ENCODE assay signal across 28 cellular contexts in genomic region chr14:68766299-68767247, GRCh38. TPM values are rescaled to one million over a fixed set of nuclear protein-coding genes. Genes with fewer than 3 reads are reported as not detected.
A peak's percentile ranks its signal among the peaks of the same experiment; 100 is the strongest.
DNase-seq lines count a peak whose midpoint lies in the region; ATAC-seq, FAIRE-seq and TF ChIP-seq lines count a peak whose summit lies in the region.
"Had no signal": no experiment of that assay in that cellular context is flagged by ENCODE, and none has a peak within 500 bp of the region (broad histone marks: within the 10 kb centered on the region; RNA-seq: fewer than 3 reads in every experiment).

No MANE protein-coding gene starts in this region.

- ATAC-seq in stimulated activated effector memory CD8-positive, alpha-beta T cell treated with anti-CD3 and anti-CD28 coated beads, Interleukin-12 subunit alpha, Interleukin-12 subunit beta, amount 100 ng/mL, for 72 hours = peak; percentile 87
- ATAC-seq: gastrocnemius medialis; naive thymus-derived CD4-positive, alpha-beta T cell; sciatic nerve; T-cell had no signal

- no peaks in the 10 kb centered on the region for H3K27me3 Mint-ChIP-seq in activated CD4-positive, alpha-beta memory T cell treated with anti-CD3 and anti-CD28 coated beads for 36 hours
- no peaks in the 10 kb centered on the region for H3K27me3 Mint-ChIP-seq in activated CD4-positive, alpha-beta memory T cell treated with anti-CD3 and anti-CD28 coated beads, Interleukin-2, amount 10 ng/mL, durations not matched to agents 7 days and 5 days
- peaks cover 5% of the 10 kb centered on the region for H3K27me3 Mint-ChIP-seq in glutamatergic neuron (ENCODE audit: unreplicated experiment)
- H3K27me3 Mint-ChIP-seq: activated naive CD8-positive, alpha-beta T cell; B cell; naive thymus-derived CD4-positive, alpha-beta T cell; T-cell; type B pancreatic cell had no signal

- peak; percentile 52 for DNase-seq in activated CD4-positive, alpha-beta memory T cell treated with anti-CD3 and anti-CD28 coated beads for 36 hours
- DNase-seq in activated CD4-positive, alpha-beta memory T cell treated with anti-CD3 and anti-CD28 coated beads, Interleukin-2, amount 10 ng/mL, durations not matched to agents 7 days and 5 days = no peak
- DNase-seq in HTR-8/SVneo (ENCODE audit: insufficient read length, low spot score) = no peak
- peak; percentile 1 for DNase-seq in glutamatergic neuron
- DNase-seq in stimulated activated effector memory CD8-positive, alpha-beta T cell treated with anti-CD3 and anti-CD28 coated beads, Interleukin-12 subunit alpha, Interleukin-12 subunit beta, amount 100 ng/mL, for 72 hours (ENCODE audit: low spot score in 2 of 2) = no peak
- DNase-seq in DMS153 (lab: John Stamatoyannopoulos, UW) = no peak
- no peak for DNase-seq in DMS79 treated with DMSO at 0.1 percent for 48 hours (lab: John Stamatoyannopoulos, UW)
- DNase-seq in NOMO-1 (lab: John Stamatoyannopoulos, UW; ENCODE audit: unreplicated experiment in 2 of 2) = no peak
- DNase-seq: activated CD4-positive, alpha-beta T cell treated with anti-CD3 and anti-CD28 coated beads, Interleukin-2, amount 50 U/mL, for 48 hours; caudate nucleus; HCEC 1CT; hypothalamus; Kasumi-1; left ventricle myocardium inferior; naive thymus-derived CD4-positive, alpha-beta T cell; NCI-H1694; NCI-H524; Peyer's patch; T-cell had no signal

- no peaks in the 10 kb centered on the region for H3K36me3 Mint-ChIP-seq in activated CD4-positive, alpha-beta memory T cell treated with anti-CD3 and anti-CD28 coated beads for 36 hours
- no peaks in the 10 kb centered on the region for H3K36me3 Mint-ChIP-seq in activated CD4-positive, alpha-beta memory T cell treated with anti-CD3 and anti-CD28 coated beads, Interleukin-2, amount 10 ng/mL, durations not matched to agents 7 days and 5 days (ENCODE audit: low read depth)
- no peaks in the 10 kb centered on the region for H3K36me3 Mint-ChIP-seq in glutamatergic neuron (ENCODE audit: unreplicated experiment)
- H3K36me3 Mint-ChIP-seq in stimulated activated effector memory CD8-positive, alpha-beta T cell treated with anti-CD3 and anti-CD28 coated beads, Interleukin-12 subunit alpha, Interleukin-12 subunit beta, amount 100 ng/mL, for 72 hours = no peaks in the 10 kb centered on the region
- H3K36me3 Mint-ChIP-seq: activated naive CD8-positive, alpha-beta T cell; mesothelial cell of epicardium; naive thymus-derived CD4-positive, alpha-beta T cell; T-cell; type B pancreatic cell had no signal

- H3K4me3 Mint-ChIP-seq in activated CD4-positive, alpha-beta memory T cell treated with anti-CD3 and anti-CD28 coated beads for 36 hours = no peak overlapping the region
- no peak overlapping the region for H3K4me3 Mint-ChIP-seq in activated CD4-positive, alpha-beta memory T cell treated with anti-CD3 and anti-CD28 coated beads, Interleukin-2, amount 10 ng/mL, durations not matched to agents 7 days and 5 days
- no peak overlapping the region for H3K4me3 Mint-ChIP-seq in glutamatergic neuron (ENCODE audit: unreplicated experiment)
- H3K4me3 Mint-ChIP-seq in stimulated activated effector memory CD8-positive, alpha-beta T cell treated with anti-CD3 and anti-CD28 coated beads, Interleukin-12 subunit alpha, Interleukin-12 subunit beta, amount 100 ng/mL, for 72 hours = no peak overlapping the region
- H3K4me3 Mint-ChIP-seq: activated naive CD8-positive, alpha-beta T cell; B cell; dendritic cell treated with granulocyte-macrophage colony-stimulating factor and Interleukin-4, amounts not matched to agents 40 ng/mL and 50 ng/mL, for 4 days; mesothelial cell of epicardium; T-cell; type B pancreatic cell had no signal

- TF ChIP-seq CTCF in glutamatergic neuron (IDR thresholded peaks at IDR 0.05; ENCODE audit: partially characterized antibody, unreplicated experiment) = no peak

- CTCF ChIA-PET in activated CD4-positive, alpha-beta memory T cell treated with anti-CD3 and anti-CD28 coated beads for 36 hours (lab: Charles Lee) = interaction anchor here (1.2 kb wide), 1 partner anchor 23 kb away, joined by 4 read pairs; no protein-coding TSS in a partner anchor
- CTCF ChIA-PET in activated CD4-positive, alpha-beta memory T cell treated with anti-CD3 and anti-CD28 coated beads, Interleukin-2, amount 10 ng/mL, durations not matched to agents 7 days and 5 days (lab: Charles Lee) = no interaction called here

- no peak overlapping the region for H3K27ac Mint-ChIP-seq in activated CD4-positive, alpha-beta memory T cell treated with anti-CD3 and anti-CD28 coated beads for 36 hours
- no peak overlapping the region for H3K27ac Mint-ChIP-seq in activated CD4-positive, alpha-beta memory T cell treated with anti-CD3 and anti-CD28 coated beads, Interleukin-2, amount 10 ng/mL, durations not matched to agents 7 days and 5 days
- H3K27ac Mint-ChIP-seq in glutamatergic neuron (ENCODE audit: unreplicated experiment) = peak overlapping the region; percentile 43
- peak overlapping the region; percentile 24 for H3K27ac Mint-ChIP-seq in stimulated activated effector memory CD8-positive, alpha-beta T cell treated with anti-CD3 and anti-CD28 coated beads, Interleukin-12 subunit alpha, Interleukin-12 subunit beta, amount 100 ng/mL, for 72 hours
- H3K27ac Mint-ChIP-seq: activated naive CD8-positive, alpha-beta T cell; B cell; dendritic cell treated with granulocyte-macrophage colony-stimulating factor and Interleukin-4, amounts not matched to agents 40 ng/mL and 50 ng/mL, for 4 days; mesothelial cell of epicardium; T-cell; type B pancreatic cell had no signal

- intact Hi-C loops in activated CD4-positive, alpha-beta memory T cell treated with anti-CD3 and anti-CD28 coated beads for 36 hours (cut with micrococcal nuclease) = loop anchor here (1.0 kb wide), 1 partner anchor 16 kb away; no protein-coding TSS in a partner anchor

- H3K9me3 Mint-ChIP-seq in activated CD4-positive, alpha-beta memory T cell treated with anti-CD3 and anti-CD28 coated beads for 36 hours = no peaks in the 10 kb centered on the region
- no peaks in the 10 kb centered on the region for H3K9me3 Mint-ChIP-seq in activated CD4-positive, alpha-beta memory T cell treated with anti-CD3 and anti-CD28 coated beads, Interleukin-2, amount 10 ng/mL, durations not matched to agents 7 days and 5 days
- peaks cover 2% of the 10 kb centered on the region for H3K9me3 Mint-ChIP-seq in glutamatergic neuron (ENCODE audit: unreplicated experiment)
- H3K9me3 Mint-ChIP-seq in stimulated activated effector memory CD8-positive, alpha-beta T cell treated with anti-CD3 and anti-CD28 coated beads, Interleukin-12 subunit alpha, Interleukin-12 subunit beta, amount 100 ng/mL, for 72 hours = no peaks in the 10 kb centered on the region
- H3K9me3 Mint-ChIP-seq: dendritic cell treated with granulocyte-macrophage colony-stimulating factor and Interleukin-4, amounts not matched to agents 40 ng/mL and 50 ng/mL, for 4 days; mesothelial cell of epicardium; T-cell had no signal

- H3K4me1 Mint-ChIP-seq in activated CD4-positive, alpha-beta memory T cell treated with anti-CD3 and anti-CD28 coated beads for 36 hours (ENCODE audit: low read depth) = peaks cover 34% of the 10 kb centered on the region
- H3K4me1 Mint-ChIP-seq in activated CD4-positive, alpha-beta memory T cell treated with anti-CD3 and anti-CD28 coated beads, Interleukin-2, amount 10 ng/mL, durations not matched to agents 7 days and 5 days = peaks cover 29% of the 10 kb centered on the region
- H3K4me1 Mint-ChIP-seq in glutamatergic neuron (ENCODE audit: low read depth, unreplicated experiment) = peaks cover 1% of the 10 kb centered on the region
- peaks cover 41% of the 10 kb centered on the region for H3K4me1 Mint-ChIP-seq in stimulated activated effector memory CD8-positive, alpha-beta T cell treated with anti-CD3 and anti-CD28 coated beads, Interleukin-12 subunit alpha, Interleukin-12 subunit beta, amount 100 ng/mL, for 72 hours

- peak; percentile 92 for FAIRE-seq in HTR-8/SVneo (lab: Jason Lieb, UNC)
- FAIRE-seq: astrocyte, TTC549 had no signal

- POLR2A ChIA-PET in activated CD4-positive, alpha-beta memory T cell treated with anti-CD3 and anti-CD28 coated beads for 36 hours (lab: Charles Lee) = interaction anchor here (1.0 kb wide), 1 partner anchor 16 kb away, joined by 3 read pairs; no protein-coding TSS in a partner anchor
- POLR2A ChIA-PET in activated CD4-positive, alpha-beta memory T cell treated with anti-CD3 and anti-CD28 coated beads, Interleukin-2, amount 10 ng/mL, durations not matched to agents 7 days and 5 days (lab: Charles Lee) = interaction anchor here (1.5 kb wide), 1 partner anchor 13 kb away, joined by 4 read pairs; no protein-coding TSS in a partner anchor

RNA-seq across cellular contexts. Expression of gene ZFP36L1, which starts 26.3 kb away (rescaled TPM):
- 100 to 1,000 TPM; 103 to 107 TPM for total RNA-seq in activated CD4-positive, alpha-beta memory T cell treated with anti-CD3 and anti-CD28 coated beads for 36 hours
- 100 to 1,000 TPM in 1 of 2 experiments, 10 to 100 TPM in 1; 96.1 to 103 TPM for total RNA-seq in activated CD4-positive, alpha-beta memory T cell treated with anti-CD3 and anti-CD28 coated beads, Interleukin-2, amount 10 ng/mL, durations not matched to agents 7 days and 5 days
- total RNA-seq in glutamatergic neuron (ENCODE audit: unreplicated experiment) = 2.7 TPM

Comparison
In these comparisons a context has a peak if more than half of its experiments do, and no peak if none do; other contexts are left out.
1. DNase-seq: peak in activated CD4-positive, alpha-beta memory T cell treated with anti-CD3 and anti-CD28 coated beads for 36 hours (single experiment) and glutamatergic neuron (single experiment); none in activated CD4-positive, alpha-beta memory T cell treated with anti-CD3 and anti-CD28 coated beads, Interleukin-2, amount 10 ng/mL, durations not matched to agents 7 days and 5 days (single experiment), HTR-8/SVneo (single experiment), stimulated activated effector memory CD8-positive, alpha-beta T cell treated with anti-CD3 and anti-CD28 coated beads, Interleukin-12 subunit alpha, Interleukin-12 subunit beta, amount 100 ng/mL, for 72 hours (0 of 2), DMS153 (single experiment), DMS79 treated with DMSO at 0.1 percent for 48 hours (single experiment) and NOMO-1 (0 of 2).
2. H3K27ac Mint-ChIP-seq: peak in glutamatergic neuron (single experiment) and stimulated activated effector memory CD8-positive, alpha-beta T cell treated with anti-CD3 and anti-CD28 coated beads, Interleukin-12 subunit alpha, Interleukin-12 subunit beta, amount 100 ng/mL, for 72 hours (single experiment); none in activated CD4-positive, alpha-beta memory T cell treated with anti-CD3 and anti-CD28 coated beads for 36 hours (single experiment) and activated CD4-positive, alpha-beta memory T cell treated with anti-CD3 and anti-CD28 coated beads, Interleukin-2, amount 10 ng/mL, durations not matched to agents 7 days and 5 days (single experiment).
3. RNA of gene ZFP36L1, which starts 26.3 kb away (total RNA-seq): 103 to 107 TPM in activated CD4-positive, alpha-beta memory T cell treated with anti-CD3 and anti-CD28 coated beads for 36 hours and 96.1 to 103 TPM in activated CD4-positive, alpha-beta memory T cell treated with anti-CD3 and anti-CD28 coated beads, Interleukin-2, amount 10 ng/mL, durations not matched to agents 7 days and 5 days; 2.7 TPM in glutamatergic neuron (single experiment); every median in the first group is over 10 times any median in the second.